Comparison of ENCODE assay signal across 8 cellular contexts in genomic region chr1:77978293-77978968, GRCh38. TPM values are rescaled to one million over a fixed set of nuclear protein-coding genes. Genes with fewer than 3 reads are reported as not detected.
A peak's percentile ranks its signal among the peaks of the same experiment; 100 is the strongest.
DNase-seq lines count a peak whose midpoint lies in the region; ATAC-seq and TF ChIP-seq lines count a peak whose summit lies in the region.

No MANE protein-coding gene starts in this region.

- H3K9ac ChIP-seq in PC-3 (ENCODE audit: low read length), result peak overlapping the region; percentile 99

- ATAC-seq in GM21723 (IDR thresholded peaks at IDR 0.05; ENCODE audit: unreplicated experiment) (peak; percentile 70), PC-3 (peak; percentile 48)
- ATAC-seq in activated T-cell treated with anti-CD3 and anti-CD28 coated beads, Interleukin-2, amount 50 U/mL, for 4 hours, result peak; percentile 66 to 67

- peaks cover 20% of the 10 kb centered on the region for H3K36me3 ChIP-seq in PC-3 (ENCODE audit: low read depth, low read length)

- intact Hi-C loops in PC-3 (cut with micrococcal nuclease), result loop anchor here (2.0 to 5.0 kb wide), 2 partner anchors 26 to 196 kb away; partner anchors contain the start of gene DNAJB4

- POLR2A ChIA-PET in PC-3 (lab: Charles Lee; ENCODE audit: unreplicated experiment), result interaction anchor here (0.7 to 1.9 kb wide), 5 partner anchors 19 to 644 kb away, joined by 3 to 24 read pairs (median 4); partner anchors contain the start of gene DNAJB4

- peak overlapping the region; percentile 88 for H3K4me2 ChIP-seq in PC-3 (ENCODE audit: low read length)

- no peak for TF ChIP-seq CTCF in PC-3 (conservative IDR thresholded peaks at IDR 0.05; ENCODE audit: low read depth, low read length)
- no peak for TF ChIP-seq CTCF in fibroblast of pulmonary artery (IDR thresholded peaks at IDR 0.05; ENCODE audit: low read length, missing control alignments)
- no peak for TF ChIP-seq CTCF in neural crest cell (conservative IDR thresholded peaks at IDR 0.05)

- H3K79me2 ChIP-seq in PC-3 (ENCODE audit: low read length), result peaks cover 92% of the 10 kb centered on the region

- H3K4me3 ChIP-seq in PC-3 (ENCODE audit: low read length), result peak overlapping the region; percentile 94
- peak overlapping the region; percentile 83 for H3K4me3 ChIP-seq in fibroblast of pulmonary artery (replicated peaks; ENCODE audit: low read depth, low read length)

- H2AFZ ChIP-seq in PC-3 (ENCODE audit: low read length), result peak overlapping the region; percentile 93

- no peaks in the 10 kb centered on the region for H3F3A ChIP-seq in PC-3 (ENCODE audit: low read length, unreplicated experiment)

- peaks cover 28% of the 10 kb centered on the region for H3K4me1 ChIP-seq in PC-3 (ENCODE audit: insufficient read depth, low read length)

- BruUV-seq in PC-3 (replicated peaks; lab: Mats Ljungman, UMichigan), result TSS peak; percentile 72

- CTCF ChIA-PET in PC-3 (lab: Charles Lee), result interaction anchor here (0.6 to 1.4 kb wide), 5 partner anchors 16 to 136 kb away, joined by 3 to 8 read pairs (median 6); partner anchors contain the start of gene DNAJB4

- H3K9me2 ChIP-seq in PC-3 (replicated peaks; ENCODE audit: low read length), result no peaks in the 10 kb centered on the region

- peak overlapping the region; percentile 93 for H3K27ac ChIP-seq in PC-3 (ENCODE audit: low read length)

- no peaks in the 10 kb centered on the region for H3K9me3 Mint-ChIP-seq in activated T-cell treated with anti-CD3 and anti-CD28 coated beads, Interleukin-2, amount 50 U/mL, for 4 hours
- H3K9me3 Mint-ChIP-seq in neural crest cell, result no peaks in the 10 kb centered on the region

- DNase-seq in DMS79 (lab: John Stamatoyannopoulos, UW) (peak; percentile 88), KBM-7 (peak; percentile 88), PC-3 (peak; percentile 89), fibroblast of pulmonary artery (ENCODE audit: low read depth) (peak; percentile 95), neural crest cell (ENCODE audit: low read depth, low spot score) (peak; percentile 63), stromal cell of bone marrow (ENCODE audit: low read depth) (peak; percentile 83)
- DNase-seq in activated T-cell treated with anti-CD3 and anti-CD28 coated beads, Interleukin-2, amount 50 U/mL, for 4 hours, result peak; percentile 62

- no peaks in the 10 kb centered on the region for H3K27me3 ChIP-seq in PC-3 (ENCODE audit: low read length)

- no peak overlapping the region for H3K27ac Mint-ChIP-seq in neural crest cell (ENCODE audit: unreplicated experiment)

- H3K36me3 Mint-ChIP-seq in activated T-cell treated with anti-CD3 and anti-CD28 coated beads, Interleukin-2, amount 50 U/mL, for 4 hours (ENCODE audit: insufficient read depth), result peaks cover 23% of the 10 kb centered on the region
- peaks cover 10% of the 10 kb centered on the region for H3K36me3 Mint-ChIP-seq in neural crest cell (ENCODE audit: low read depth)

- H3K9me3 ChIP-seq in PC-3 (ENCODE audit: low read length), result no peaks in the 10 kb centered on the region

- in situ Hi-C loops in KBM-7 (cut with MboI; ENCODE audit: low pct_unique_long_range_greater_than_20kb, low sequenced_read_pairs), result no loop called here

- no peaks in the 10 kb centered on the region for H3K27me3 Mint-ChIP-seq in activated T-cell treated with anti-CD3 and anti-CD28 coated beads, Interleukin-2, amount 50 U/mL, for 4 hours (ENCODE audit: low read depth)
- no peaks in the 10 kb centered on the region for H3K27me3 Mint-ChIP-seq in neural crest cell (ENCODE audit: low read depth)

- peaks cover 41% of the 10 kb centered on the region for H3K4me1 Mint-ChIP-seq in activated T-cell treated with anti-CD3 and anti-CD28 coated beads, Interleukin-2, amount 50 U/mL, for 4 hours (ENCODE audit: low read depth)
- peaks cover 39% of the 10 kb centered on the region for H3K4me1 Mint-ChIP-seq in neural crest cell

- H4K20me1 ChIP-seq in PC-3 (ENCODE audit: low read length), result peaks cover 53% of the 10 kb centered on the region

- no peak overlapping the region for H3K4me3 Mint-ChIP-seq in activated T-cell treated with anti-CD3 and anti-CD28 coated beads, Interleukin-2, amount 50 U/mL, for 4 hours
- no peak overlapping the region for H3K4me3 Mint-ChIP-seq in neural crest cell

RNA-seq across cellular contexts. Expression of gene FUBP1, which starts 0.4 kb away (rescaled TPM):
- total RNA-seq in PC-3 (2014; rRNA removed) (81.5 and 93.4 TPM in 2 replicates), neural crest cell (318 and 328 TPM in 2 replicates)
- 100 to 1,000 TPM; 262 to 285 (median 277) TPM for total RNA-seq in activated T-cell treated with anti-CD3 and anti-CD28 coated beads, Interleukin-2, amount 50 U/mL, for 4 hours

RNA-seq across cellular contexts. Expression of gene DNAJB4, which starts 26.3 kb away (rescaled TPM):
- total RNA-seq in PC-3 (2014; rRNA removed), result 4.5 and 10.5 TPM in 2 replicates
- 1 to 10 TPM; 5.4 to 6.6 (median 5.5) TPM for total RNA-seq in activated T-cell treated with anti-CD3 and anti-CD28 coated beads, Interleukin-2, amount 50 U/mL, for 4 hours
- 17.3 and 23.2 TPM in 2 replicates for total RNA-seq in neural crest cell

Comparison
In these comparisons a context has a peak if more than half of its experiments do, and no peak if none do; other contexts are left out.
1. Peak in every context shown above with its lines: DNase-seq, ATAC-seq, H3K4me3 ChIP-seq and H3K27ac ChIP-seq.